ENCODE assay signal across 24 cellular contexts in the genomic region with DNA sequence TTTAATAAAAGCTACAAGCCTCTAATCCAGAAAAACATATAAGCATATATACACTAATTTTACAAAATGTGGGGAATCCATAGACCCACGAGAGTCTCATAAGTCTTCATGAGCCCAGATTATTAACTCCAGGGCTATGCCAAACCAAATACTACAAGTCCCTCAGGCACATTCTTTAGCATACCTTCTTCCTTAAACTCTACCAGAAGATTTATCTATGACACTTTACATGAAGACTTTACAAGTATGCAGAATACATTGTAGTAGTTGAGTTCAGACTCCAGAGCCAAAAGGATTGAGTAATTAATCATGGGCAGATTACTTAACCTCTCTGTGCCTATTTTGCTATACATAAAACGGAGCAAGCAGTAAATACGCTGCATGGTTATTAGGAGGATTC.
"Had no signal": no experiment of that assay in that cellular context is flagged by ENCODE, and none has a peak within 500 bp of the region (broad histone marks: within the 10 kb centered on the region; RNA-seq: fewer than 3 reads in every experiment).

No MANE protein-coding gene starts in this region.

- H3K9me3 Mint-ChIP-seq: activated naive CD4-positive, alpha-beta T cell treated with anti-CD3 and anti-CD28 coated beads for 36 hours had no signal

- H3K4me3 ChIP-seq: SK-N-MC had no signal

- H3K4me1 Mint-ChIP-seq: activated CD4-positive, alpha-beta memory T cell treated with anti-CD3 and anti-CD28 coated beads, Interleukin-2, amount 10 ng/mL, durations not matched to agents 7 days and 5 days; activated CD4-positive, alpha-beta T cell treated with anti-CD3 and anti-CD28 coated beads for 36 hours; activated T-helper 17 cell treated with anti-CD3 and anti-CD28 coated beads, Interleukin-2, amount 50 U/mL, for 72 hours; T-cell had no signal

- H3K36me3 Mint-ChIP-seq: activated naive CD8-positive, alpha-beta T cell; T-cell had no signal

- H3K27ac Mint-ChIP-seq: activated CD4-positive, alpha-beta memory T cell treated with anti-CD3 and anti-CD28 coated beads, Interleukin-2, amount 10 ng/mL, durations not matched to agents 7 days and 5 days; activated CD4-positive, alpha-beta T cell treated with anti-CD3 and anti-CD28 coated beads for 36 hours; activated naive CD4-positive, alpha-beta T cell treated with anti-CD3 and anti-CD28 coated beads for 36 hours; activated naive CD8-positive, alpha-beta T cell; activated T-helper 17 cell treated with anti-CD3 and anti-CD28 coated beads, Interleukin-2, amount 50 U/mL, for 72 hours; T-cell had no signal

- H3K27me3 Mint-ChIP-seq: activated CD4-positive, alpha-beta memory T cell treated with anti-CD3 and anti-CD28 coated beads, Interleukin-2, amount 10 ng/mL, durations not matched to agents 7 days and 5 days; activated CD4-positive, alpha-beta T cell treated with anti-CD3 and anti-CD28 coated beads for 36 hours; activated naive CD8-positive, alpha-beta T cell; activated T-helper 17 cell treated with anti-CD3 and anti-CD28 coated beads, Interleukin-2, amount 50 U/mL, for 72 hours; T-cell had no signal

- H3K4me3 Mint-ChIP-seq: activated CD4-positive, alpha-beta memory T cell treated with anti-CD3 and anti-CD28 coated beads, Interleukin-2, amount 10 ng/mL, durations not matched to agents 7 days and 5 days; activated CD4-positive, alpha-beta T cell treated with anti-CD3 and anti-CD28 coated beads for 36 hours; activated naive CD4-positive, alpha-beta T cell treated with anti-CD3 and anti-CD28 coated beads for 36 hours; activated naive CD8-positive, alpha-beta T cell; activated T-helper 17 cell treated with anti-CD3 and anti-CD28 coated beads, Interleukin-2, amount 50 U/mL, for 72 hours; T-cell had no signal

- H3K27ac ChIP-seq: SK-N-MC, VCaP had no signal

- DNase-seq: activated CD4-positive, alpha-beta memory T cell treated with anti-CD3 and anti-CD28 coated beads, Interleukin-2, amount 10 ng/mL, durations not matched to agents 7 days and 5 days; activated CD4-positive, alpha-beta T cell treated with anti-CD3 and anti-CD28 coated beads for 36 hours; activated CD4-positive, alpha-beta T cell treated with anti-CD3 and anti-CD28 coated beads, Interleukin-2, amount 50 U/mL, for 1 hour; activated CD4-positive, CD25-positive, alpha-beta regulatory T cell; activated gamma-delta T cell; activated naive CD4-positive, alpha-beta T cell treated with anti-CD3 and anti-CD28 coated beads for 36 hours; activated T-cell treated with anti-CD3 and anti-CD28 coated beads for 4 hours; activated T-cell treated with anti-CD3 and anti-CD28 coated beads, Interleukin-2, amount 50 U/mL, for 48 hours; central memory CD4-positive, alpha-beta T cell; KG1; NCI-H1092 treated with DMSO at 0.1 percent for 48 hours; NCI-H1417 treated with DMSO at 0.1 percent for 48 hours; NCI-H1694; NCI-H2029 treated with DMSO at 0.1 percent for 48 hours; NCI-H510A treated with DMSO at 0.1 percent for 48 hours; PC-3; SHP77 treated with DMSO at 0.1 percent for 48 hours; T-cell; T-helper 2 cell; T1000 had no signal
